Comparison of ENCODE assay signal across 17 cellular contexts in the genomic region with DNA sequence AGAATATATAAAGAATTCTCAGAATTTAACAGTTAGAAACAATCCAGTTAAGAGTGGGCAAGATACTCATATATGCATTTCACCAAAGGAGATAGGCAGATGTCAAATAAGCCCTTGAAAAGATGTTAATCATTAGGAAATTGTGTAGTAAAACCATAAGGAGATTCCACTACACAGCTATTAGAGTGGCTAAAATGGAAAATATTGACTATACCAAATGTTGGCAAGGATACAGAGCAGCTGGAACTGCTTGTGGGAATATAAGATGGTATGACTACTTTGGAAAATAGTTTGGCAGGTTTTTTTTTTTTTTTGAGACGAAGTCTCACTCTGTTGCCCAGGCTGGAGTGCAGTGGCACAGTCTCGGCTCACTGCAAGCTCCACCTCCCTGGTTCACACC. TPM values are rescaled to one million over a fixed set of nuclear protein-coding genes. Genes with fewer than 3 reads are reported as not detected.
A peak's percentile ranks its signal among the peaks of the same experiment; 100 is the strongest.
DNase-seq lines count a peak whose midpoint lies in the region; ATAC-seq and TF ChIP-seq lines count a peak whose summit lies in the region.
"Had no signal": no experiment of that assay in that cellular context is flagged by ENCODE, and none has a peak within 500 bp of the region (broad histone marks: within the 10 kb centered on the region; RNA-seq: fewer than 3 reads in every experiment).

No MANE protein-coding gene starts in this region.

- no peaks in the 10 kb centered on the region for H3K27me3 Mint-ChIP-seq in activated naive CD4-positive, alpha-beta T cell treated with anti-CD3 and anti-CD28 coated beads, Interleukin-2, amount 10 ng/mL, durations not matched to agents 7 days and 5 days
- no peaks in the 10 kb centered on the region for H3K27me3 Mint-ChIP-seq in activated CD4-positive, alpha-beta memory T cell treated with anti-CD3 and anti-CD28 coated beads, Interleukin-2, amount 10 ng/mL, durations not matched to agents 7 days and 5 days

- no peaks in the 10 kb centered on the region for H3K36me3 ChIP-seq in psoas muscle (ENCODE audit: insufficient read depth in 1 of 2, low read depth in 1 of 2)

- H3K4me3 ChIP-seq in psoas muscle: no peak overlapping the region
- H3K4me3 ChIP-seq: BLaER1, GM23338 had no signal

- no peaks in the 10 kb centered on the region for H3K9me3 Mint-ChIP-seq in activated naive CD4-positive, alpha-beta T cell treated with anti-CD3 and anti-CD28 coated beads, Interleukin-2, amount 10 ng/mL, durations not matched to agents 7 days and 5 days
- no peaks in the 10 kb centered on the region for H3K9me3 Mint-ChIP-seq in activated CD4-positive, alpha-beta memory T cell treated with anti-CD3 and anti-CD28 coated beads, Interleukin-2, amount 10 ng/mL, durations not matched to agents 7 days and 5 days
- H3K9me3 Mint-ChIP-seq: GM23338 had no signal

- CTCF ChIA-PET in activated naive CD4-positive, alpha-beta T cell treated with anti-CD3 and anti-CD28 coated beads, Interleukin-2, amount 10 ng/mL, durations not matched to agents 7 days and 5 days (lab: Charles Lee): interaction anchor here (1.2 kb wide), 1 partner anchor 10 kb away, joined by 3 read pairs; no protein-coding TSS in a partner anchor
- CTCF ChIA-PET in RWPE1 (lab: Yijun Ruan, JAX): interaction anchor here (0.6 kb wide), 2 partner anchors 24 to 98 kb away, joined by 3 to 5 read pairs; no protein-coding TSS in a partner anchor
- CTCF ChIA-PET in activated CD4-positive, alpha-beta memory T cell treated with anti-CD3 and anti-CD28 coated beads, Interleukin-2, amount 10 ng/mL, durations not matched to agents 7 days and 5 days (lab: Charles Lee): interaction anchor here (1.6 to 2.3 kb wide), 2 partner anchors 9 to 11 kb away, joined by 4 to 12 read pairs; no protein-coding TSS in a partner anchor

- TF ChIP-seq CTCF in RWPE1 (conservative IDR thresholded peaks at IDR 0.05; ENCODE audit: low read depth): no peak
- no peak for TF ChIP-seq CTCF in psoas muscle (IDR thresholded peaks at IDR 0.05)

- H3K27ac ChIP-seq in RWPE1 (peak overlapping the region; percentile 53), psoas muscle (peak overlapping the region; percentile 87)
- H3K27ac ChIP-seq: BLaER1 had no signal

- no peaks in the 10 kb centered on the region for H3K27me3 ChIP-seq in psoas muscle (ENCODE audit: insufficient read depth in 3 of 3, low read length in 2 of 3)
- H3K27me3 ChIP-seq: BLaER1 had no signal

- no peak for ATAC-seq in psoas muscle
- ATAC-seq: GM23338, PC-3 had no signal

- 55 to 85% (median 72%) methylated on average over 2 of the region's 2 CpGs for WGBS in psoas muscle, 3 donors

- peaks cover 81% of the 10 kb centered on the region for H3K4me1 ChIP-seq in psoas muscle
- H3K4me1 ChIP-seq: BLaER1 had no signal

- intact Hi-C loops in psoas muscle (cut with DNase I): no loop called here

- H3K27ac Mint-ChIP-seq in activated naive CD4-positive, alpha-beta T cell treated with anti-CD3 and anti-CD28 coated beads, Interleukin-2, amount 10 ng/mL, durations not matched to agents 7 days and 5 days: peak overlapping the region; percentile 25
- H3K27ac Mint-ChIP-seq in activated CD4-positive, alpha-beta memory T cell treated with anti-CD3 and anti-CD28 coated beads, Interleukin-2, amount 10 ng/mL, durations not matched to agents 7 days and 5 days: peak overlapping the region; percentile 2
- H3K27ac Mint-ChIP-seq: GM23338 had no signal

- H3K36me3 Mint-ChIP-seq in activated naive CD4-positive, alpha-beta T cell treated with anti-CD3 and anti-CD28 coated beads, Interleukin-2, amount 10 ng/mL, durations not matched to agents 7 days and 5 days: peaks cover 83% of the 10 kb centered on the region
- H3K36me3 Mint-ChIP-seq in activated CD4-positive, alpha-beta memory T cell treated with anti-CD3 and anti-CD28 coated beads, Interleukin-2, amount 10 ng/mL, durations not matched to agents 7 days and 5 days (ENCODE audit: low read depth): peaks cover 83% of the 10 kb centered on the region

- H3K4me1 Mint-ChIP-seq in activated naive CD4-positive, alpha-beta T cell treated with anti-CD3 and anti-CD28 coated beads, Interleukin-2, amount 10 ng/mL, durations not matched to agents 7 days and 5 days: peaks cover 83% of the 10 kb centered on the region
- peaks cover 86% of the 10 kb centered on the region for H3K4me1 Mint-ChIP-seq in activated CD4-positive, alpha-beta memory T cell treated with anti-CD3 and anti-CD28 coated beads, Interleukin-2, amount 10 ng/mL, durations not matched to agents 7 days and 5 days
- H3K4me1 Mint-ChIP-seq: GM23338 had no signal

- DNase-seq in activated naive CD4-positive, alpha-beta T cell treated with anti-CD3 and anti-CD28 coated beads, Interleukin-2, amount 10 ng/mL, durations not matched to agents 7 days and 5 days: no peak
- no peak for DNase-seq in activated naive CD4-positive, alpha-beta T cell treated with anti-CD3 and anti-CD28 coated beads, Interleukin-2, amount 50 U/mL, for 16 hours
- no peak for DNase-seq in RWPE1 (ENCODE audit: low spot score)
- no peak for DNase-seq in activated CD4-positive, alpha-beta memory T cell treated with anti-CD3 and anti-CD28 coated beads, Interleukin-2, amount 10 ng/mL, durations not matched to agents 7 days and 5 days
- no peak for DNase-seq in psoas muscle
- DNase-seq in G401 (ENCODE audit: low spot score): no peak
- DNase-seq in NK-92 treated with Interleukin-12 subunit alpha and Interleukin-12 subunit beta, amount 100 ng/mL, for 24 hours (lab: John Stamatoyannopoulos, UW): no peak
- DNase-seq: DMS 273 treated with DMSO at 0.1 percent for 48 hours, GF-D8, KG1, NCI-H1436, NCI-H2029, NCI-H2171 treated with DMSO at 0.1 percent for 48 hours, NCI-H748 treated with DMSO at 0.1 percent for 48 hours, PC-3 had no signal

- in situ Hi-C loops in G401 (cut with HindIII; ENCODE audit: low sequenced_read_pairs): no loop called here

- no peak overlapping the region for H3K4me3 Mint-ChIP-seq in activated naive CD4-positive, alpha-beta T cell treated with anti-CD3 and anti-CD28 coated beads, Interleukin-2, amount 10 ng/mL, durations not matched to agents 7 days and 5 days
- H3K4me3 Mint-ChIP-seq in activated CD4-positive, alpha-beta memory T cell treated with anti-CD3 and anti-CD28 coated beads, Interleukin-2, amount 10 ng/mL, durations not matched to agents 7 days and 5 days: no peak overlapping the region
- H3K4me3 Mint-ChIP-seq: GM23338 had no signal

- no peaks in the 10 kb centered on the region for H3K9me3 ChIP-seq in psoas muscle
- H3K9me3 ChIP-seq: BLaER1 had no signal

- POLR2A ChIA-PET in RWPE1 (lab: Yijun Ruan, JAX; ENCODE audit: low non-redundant PET): no interaction called here
- POLR2A ChIA-PET in activated CD4-positive, alpha-beta memory T cell treated with anti-CD3 and anti-CD28 coated beads, Interleukin-2, amount 10 ng/mL, durations not matched to agents 7 days and 5 days (lab: Charles Lee): interaction anchor here (1.8 to 3.4 kb wide), 2 partner anchors 9 to 21 kb away, joined by 18 to 28 read pairs; no protein-coding TSS in a partner anchor

RNA-seq across cellular contexts. Expression of gene CAB39, which starts 59.5 kb away (rescaled TPM):
- 100 to 1,000 TPM; 156 to 161 TPM for total RNA-seq in activated CD4-positive, alpha-beta memory T cell treated with anti-CD3 and anti-CD28 coated beads, Interleukin-2, amount 10 ng/mL, durations not matched to agents 7 days and 5 days
- total RNA-seq in psoas muscle: 100 to 1,000 TPM; 107 to 139 (median 128) TPM
- polyA plus RNA-seq in psoas muscle: 100 to 1,000 TPM in 1 of 3 donors, 10 to 100 TPM in 2; 36.0 to 166 (median 55.3) TPM
- total RNA-seq in G401 (2014; rRNA removed; shearing (Covaris generic)): 27.7 and 28.1 TPM in 2 replicates
